In the genomic region with DNA sequence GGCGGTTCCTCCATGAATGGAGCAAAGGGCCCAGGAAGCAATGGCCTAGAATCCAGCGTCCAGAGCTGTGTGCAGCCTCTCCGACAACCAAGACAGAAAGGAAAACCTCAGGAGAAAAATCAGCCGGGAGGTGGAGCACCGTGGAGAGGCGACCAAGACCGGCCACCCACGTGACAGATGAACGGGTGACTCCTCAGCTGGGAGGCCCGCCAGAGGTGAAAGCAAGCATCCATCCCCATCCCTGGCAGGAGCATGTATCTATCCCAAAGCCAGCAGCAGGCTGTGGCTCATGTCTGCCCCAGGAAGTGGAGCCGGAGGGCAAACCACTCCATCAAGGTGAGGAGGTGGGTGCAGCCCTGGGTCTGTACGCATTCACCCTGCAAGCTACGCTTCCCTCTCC, we compare ENCODE assay signal across 15 cellular contexts. TPM values are rescaled to one million over a fixed set of nuclear protein-coding genes. Genes with fewer than 3 reads are reported as not detected.
"Had no signal": no experiment of that assay in that cellular context is flagged by ENCODE, and none has a peak within 500 bp of the region (broad histone marks: within the 10 kb centered on the region; RNA-seq: fewer than 3 reads in every experiment).

No MANE protein-coding gene starts in this region.

- DNase-seq: activated CD4-positive, alpha-beta memory T cell treated with anti-CD3 and anti-CD28 coated beads, Interleukin-2, amount 10 ng/mL, durations not matched to agents 7 days and 5 days; activated naive CD4-positive, alpha-beta T cell treated with Interleukin-2 at 50 U/mL for 16 hours; activated naive CD8-positive, alpha-beta T cell treated with anti-CD3 and anti-CD28 coated beads, Interleukin-2, amount 50 U/mL, for 24 hours; central memory CD4-positive, alpha-beta T cell; effector CD4-positive, alpha-beta T cell; glutamatergic neuron; naive B cell; sigmoid colon; stimulated activated CD4-positive, alpha-beta T cell treated with anti-CD3 and anti-CD28 coated beads, Interleukin-12 subunit alpha, Interleukin-12 subunit beta, amount 100 ng/mL, for 4 hours; stimulated activated naive CD8-positive, alpha-beta T cell treated with anti-CD3 and anti-CD28 coated beads, Interleukin-15, Interleukin-2, amounts not matched to agents 100 U/mL and 50 U/mL, for 24 hours; uterus had no signal

- ATAC-seq: activated naive CD8-positive, alpha-beta T cell treated with anti-CD3 and anti-CD28 coated beads, Interleukin-2, amount 50 U/mL, for 24 hours; stimulated activated naive CD8-positive, alpha-beta T cell treated with anti-CD3 and anti-CD28 coated beads, Interleukin-15, Interleukin-2, amounts not matched to agents 100 U/mL and 50 U/mL, for 24 hours had no signal

- H3K36me3 ChIP-seq: sigmoid colon, suprapubic skin, uterus had no signal

- H3K9me3 ChIP-seq: sigmoid colon, suprapubic skin, uterus had no signal

- H3K4me1 ChIP-seq: sigmoid colon, suprapubic skin, uterus had no signal

- H3K27me3 ChIP-seq: sigmoid colon, uterus had no signal

- H3K4me3 ChIP-seq: coronary artery, lung, sigmoid colon, suprapubic skin, uterus had no signal

- H3K27ac ChIP-seq: coronary artery, sigmoid colon, suprapubic skin, uterus, VCaP had no signal

RNA-seq across cellular contexts. Expression of a gene that starts 52.1 kb away (rescaled TPM):
- total RNA-seq: activated CD4-positive, alpha-beta memory T cell treated with anti-CD3 and anti-CD28 coated beads, Interleukin-2, amount 10 ng/mL, durations not matched to agents 7 days and 5 days had no signal
